ENCODE assay signal across 33 cellular contexts in the genomic region with DNA sequence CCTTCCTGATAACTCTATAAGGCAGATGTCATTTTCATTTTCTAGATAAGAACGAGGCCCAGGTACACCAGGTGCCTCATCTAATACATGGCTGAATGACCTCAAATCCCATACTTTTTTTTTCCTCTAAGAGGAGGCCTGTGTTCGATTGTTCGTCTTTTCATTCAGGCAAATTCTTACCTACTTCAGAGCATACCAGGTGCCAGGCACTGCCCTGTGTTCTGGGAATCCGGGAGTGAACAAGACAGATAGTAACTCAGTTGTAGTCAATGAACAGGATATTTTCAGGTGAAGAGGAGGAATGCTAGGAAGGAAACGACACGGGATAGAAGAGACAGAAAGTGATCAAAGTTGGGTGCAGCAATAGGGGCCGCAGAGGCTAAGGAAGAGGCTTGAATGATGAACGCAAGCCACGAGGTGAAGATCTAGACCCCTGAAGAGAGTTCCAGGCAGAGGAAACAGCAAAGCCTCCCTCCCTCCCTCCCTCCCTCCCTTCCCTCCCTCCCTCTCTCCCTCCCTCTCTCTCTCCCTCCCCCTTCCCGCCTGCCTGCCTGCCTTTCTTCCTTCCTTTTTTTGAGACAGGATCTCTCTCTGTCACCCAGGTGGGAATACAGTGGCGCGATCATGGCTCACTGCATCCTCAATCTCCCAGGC.
DNase-seq lines count a peak whose midpoint lies in the region; ATAC-seq, FAIRE-seq and TF ChIP-seq lines count a peak whose summit lies in the region.
"Had no signal": no experiment of that assay in that cellular context is flagged by ENCODE, and none has a peak within 500 bp of the region (broad histone marks: within the 10 kb centered on the region; RNA-seq: fewer than 3 reads in every experiment).

No MANE protein-coding gene starts in this region.

- 46% methylated on average over 9 of the region's 12 CpGs for WGBS in K562 (ENCODE audit: insufficient coverage, low coverage, missing lambda C conversion rate)
- no CpG with 5 or more reads among the region's 12 CpGs for WGBS in trophoblast cell (ENCODE audit: extremely low coverage, insufficient coverage, insufficient read length)

- peak overlapping the region; percentile 70 for H4K91ac ChIP-seq in trophoblast cell (ENCODE audit: low read depth, low read length)

- in situ Hi-C loops in K562 (cut with MboI): no loop called here

- POLR2A ChIA-PET in K562 (lab: Yijun Ruan, JAX): no interaction called here

- no TSS peak for BruUV-seq in K562 (replicated peaks; lab: Mats Ljungman, UMichigan)

- H3K23ac ChIP-seq in trophoblast cell (ENCODE audit: low read length): no peak overlapping the region

- H3K36me3 ChIP-seq in K562 (ENCODE audit: control insufficient read depth, insufficient read depth, low read length): no peaks in the 10 kb centered on the region
- no peaks in the 10 kb centered on the region for H3K36me3 ChIP-seq in trophoblast cell (ENCODE audit: control insufficient read depth in 1 of 2, insufficient read depth in 2 of 2, low read length in 2 of 2)
- H3K36me3 ChIP-seq: cardiac muscle cell, heart right ventricle, prostate gland, sigmoid colon, suprapubic skin had no signal

- no peak overlapping the region for H2AK5ac ChIP-seq in trophoblast cell (ENCODE audit: low read length)

- TF ChIP-seq EP300 in K562 (IDR thresholded peaks at IDR 0.05; ENCODE audit: low read length): no peak

- H3K9me3 ChIP-seq in K562 (replicated peaks; ENCODE audit: control insufficient read depth, insufficient read depth, low read depth, low read length) (no peaks in the 10 kb centered on the region), trophoblast cell (ENCODE audit: insufficient read depth, low read depth, low read length) (no peaks in the 10 kb centered on the region)
- H3K9me3 ChIP-seq: heart right ventricle, prostate gland, sigmoid colon, suprapubic skin had no signal

- H3K79me1 ChIP-seq in trophoblast cell (ENCODE audit: low read length): peaks cover 18% of the 10 kb centered on the region

- H2BK120ac ChIP-seq in trophoblast cell (ENCODE audit: insufficient read depth, low read length, poor library complexity): peak overlapping the region; percentile 36

- FAIRE-seq in HTR-8/SVneo (lab: Jason Lieb, UNC) (peak; percentile 80), K562 (lab: Jason Lieb, UNC) (no peak)

- H3K4me1 ChIP-seq in K562 (replicated peaks in 1 of 2; ENCODE audit: control insufficient read depth in 2 of 2, insufficient read depth in 2 of 2, low read length in 2 of 2) (peaks cover 3 to 28% of the 10 kb centered on the region in 2 experiments; a peak in 3 of 5 replicates), trophoblast cell (ENCODE audit: control insufficient read depth in 1 of 2, insufficient read depth in 2 of 2, low read length in 2 of 2) (peaks cover 9 to 16% of the 10 kb centered on the region in 2 experiments)
- H3K4me1 ChIP-seq: prostate gland, sigmoid colon had no signal

- H3K9me1 ChIP-seq in K562 (ENCODE audit: control insufficient read depth, insufficient read depth, low read length): no peaks in the 10 kb centered on the region

- H4K12ac ChIP-seq in trophoblast cell (ENCODE audit: low read depth, low read length): peak overlapping the region; percentile 17

- peak overlapping the region; percentile 59 for H2BK12ac ChIP-seq in trophoblast cell (ENCODE audit: low read length)

- H3K27ac ChIP-seq in K562 (ENCODE audit: extremely low read depth, low read depth, low read length) (no peak overlapping the region; the same call in 2 of the 3 replicates), trophoblast cell (ENCODE audit: low read depth, low read length) (no peak overlapping the region)
- H3K27ac ChIP-seq: cardiac muscle cell, foreskin keratinocyte, heart right ventricle, prostate gland, RWPE1, sigmoid colon, suprapubic skin had no signal

- H4K20me1 ChIP-seq in K562 (replicated peaks; ENCODE audit: control insufficient read depth, insufficient read depth, low read length): no peaks in the 10 kb centered on the region

- no peak for ATAC-seq in K562
- ATAC-seq in left lobe of liver: no peak
- ATAC-seq in HG03439 (IDR thresholded peaks at IDR 0.05; ENCODE audit: unreplicated experiment): no peak
- ATAC-seq: activated CD8-positive, alpha-beta memory T cell treated with anti-CD3 and anti-CD28 coated beads, Interleukin-2, amount 10 ng/mL, durations not matched to agents 7 days and 5 days; activated T-cell treated with anti-CD3 and anti-CD28 coated beads, Interleukin-2, amount 50 U/mL, for 72 hours; effector memory CD8-positive, alpha-beta T cell; foreskin keratinocyte; heart right ventricle; stimulated activated effector memory CD8-positive, alpha-beta T cell treated with anti-CD3 and anti-CD28 coated beads, Interleukin-12 subunit alpha, Interleukin-12 subunit beta, amount 100 ng/mL, for 72 hours had no signal

- H2AFZ ChIP-seq in K562 (ENCODE audit: low read depth, low read length): peak overlapping the region; percentile 88
- H2AFZ ChIP-seq in trophoblast cell (ENCODE audit: insufficient read depth, low read length, poor library complexity): no peak overlapping the region

- DNase-seq in NCI-H2171 treated with DMSO at 0.1 percent for 48 hours (lab: John Stamatoyannopoulos, UW) (peak; percentile 70), NCI-H2171 (lab: John Stamatoyannopoulos, UW) (no peak), HTR-8/SVneo (ENCODE audit: insufficient read length, low spot score) (no peak), K562 (ENCODE audit: extremely low read depth in 1 of 4, low spot score in 3 of 4) (peak in 1 of 4 experiments; percentile 29), trophoblast cell (no peak), left lobe of liver (ENCODE audit: low spot score) (no peak), NCI-H146 (lab: John Stamatoyannopoulos, UW) (no peak)
- DNase-seq: 8988T; activated CD4-positive, alpha-beta T cell treated with anti-CD3 and anti-CD28 coated beads for 4 hours; activated CD8-positive, alpha-beta memory T cell treated with anti-CD3 and anti-CD28 coated beads, Interleukin-2, amount 10 ng/mL, durations not matched to agents 7 days and 5 days; activated naive CD4-positive, alpha-beta T cell treated with anti-CD3 and anti-CD28 coated beads for 36 hours; activated T-cell treated with anti-CD3 and anti-CD28 coated beads, Interleukin-2, amount 50 U/mL, for 72 hours; AML-193; aorta; CD8-positive, alpha-beta memory T cell; cortex of kidney; DMS153; effector memory CD8-positive, alpha-beta T cell; foreskin keratinocyte; H7; heart right ventricle; NCI-H1092; NCI-H1930; NCI-H226; sigmoid colon; stimulated activated CD4-positive, alpha-beta T cell treated with anti-CD3 and anti-CD28 coated beads, Interleukin-4, amount 100 ng/mL, for 24 hours had no signal

- H3K4me3 ChIP-seq in K562: no peak overlapping the region
- H3K4me3 ChIP-seq in trophoblast cell (ENCODE audit: low read depth, low read length): no peak overlapping the region
- H3K4me3 ChIP-seq: cardiac muscle cell, heart right ventricle, lung, prostate gland, sigmoid colon, suprapubic skin had no signal

- H3K4ac ChIP-seq in trophoblast cell (ENCODE audit: low read depth, low read length): peak overlapping the region; percentile 14

- no peak overlapping the region for H3K14ac ChIP-seq in trophoblast cell (ENCODE audit: low read length)

- H4K8ac ChIP-seq in trophoblast cell (ENCODE audit: low read depth, low read length): no peak overlapping the region

- H3K27me3 ChIP-seq in K562 (ENCODE audit: control insufficient read depth in 2 of 2, insufficient read depth in 2 of 2, low read length in 2 of 2): no peaks in the 10 kb centered on the region
- H3K27me3 ChIP-seq in trophoblast cell (ENCODE audit: insufficient read depth, low read length): no peaks in the 10 kb centered on the region
- H3K27me3 ChIP-seq: cardiac muscle cell, foreskin keratinocyte, heart right ventricle, sigmoid colon, suprapubic skin had no signal

- CTCF ChIA-PET in K562 (lab: Yijun Ruan, JAX; ENCODE audit: low intra/inter-chr PET ratio): no interaction called here

- no peak overlapping the region for H2BK5ac ChIP-seq in trophoblast cell (ENCODE audit: low read depth, low read length, poor library complexity)

- H3K79me2 ChIP-seq in K562 (ENCODE audit: control insufficient read depth, insufficient read depth, low read length) (no peaks in the 10 kb centered on the region), trophoblast cell (ENCODE audit: control insufficient read depth, insufficient read depth, low read length, poor library complexity) (peaks cover under 1% of the 10 kb centered on the region)

- H3K9ac ChIP-seq in K562 (ENCODE audit: insufficient read depth in 1 of 2, low read depth in 2 of 2, low read length in 2 of 2) (no peak overlapping the region), trophoblast cell (ENCODE audit: low read length) (no peak overlapping the region)

- TF ChIP-seq RAD21 in K562 (CRISPR knock-in tag; conservative IDR thresholded peaks at IDR 0.05 in 1 of 2, IDR thresholded peaks at IDR 0.05 in 1 of 2): no peak

- H3K4me2 ChIP-seq in K562 (ENCODE audit: insufficient read depth, low read length): peak overlapping the region; percentile 35
- H3K4me2 ChIP-seq in trophoblast cell (ENCODE audit: low read length): no peak overlapping the region

- no peak for TF ChIP-seq CTCF in K562 (IDR thresholded peaks at IDR 0.05 in 2 of 3, conservative IDR thresholded peaks at IDR 0.05 in 1 of 3; ENCODE audit: insufficient read depth in 2 of 3, low read depth in 1 of 3, low read length in 3 of 3)

- H3K18ac ChIP-seq in trophoblast cell (ENCODE audit: low read length): no peak overlapping the region

- TF ChIP-seq POLR2A in K562 (conservative IDR thresholded peaks at IDR 0.05): no peak

- intact Hi-C loops in K562 (cut with micrococcal nuclease): no loop called here

TF ChIP-seq in K562, 482 proteins besides CTCF, POLR2A, EP300 and RAD21 (continues in another document):
- no peak for TF ChIP-seq FOXM1 (IDR thresholded peaks at IDR 0.05; ENCODE audit: low read depth)
- no peak for TF ChIP-seq FOXM1 (CRISPR knock-in tag; IDR thresholded peaks at IDR 0.05; ENCODE audit: low read depth)
- peak; percentile 9; the same call in 1 of the 2 replicates for TF ChIP-seq RFX1 (IDR thresholded peaks at IDR 0.05)
- TF ChIP-seq GTF2E2 (tag; IDR thresholded peaks at IDR 0.05): no peak
- TF ChIP-seq ZKSCAN1 (IDR thresholded peaks at IDR 0.05; ENCODE audit: low read depth, low read length): no peak
- no peak for TF ChIP-seq PCBP1 (IDR thresholded peaks at IDR 0.05; ENCODE audit: low read depth, low read length, poor library complexity, severe bottlenecking)
